Comparison of ENCODE assay signal across 18 cellular contexts in the genomic region with DNA sequence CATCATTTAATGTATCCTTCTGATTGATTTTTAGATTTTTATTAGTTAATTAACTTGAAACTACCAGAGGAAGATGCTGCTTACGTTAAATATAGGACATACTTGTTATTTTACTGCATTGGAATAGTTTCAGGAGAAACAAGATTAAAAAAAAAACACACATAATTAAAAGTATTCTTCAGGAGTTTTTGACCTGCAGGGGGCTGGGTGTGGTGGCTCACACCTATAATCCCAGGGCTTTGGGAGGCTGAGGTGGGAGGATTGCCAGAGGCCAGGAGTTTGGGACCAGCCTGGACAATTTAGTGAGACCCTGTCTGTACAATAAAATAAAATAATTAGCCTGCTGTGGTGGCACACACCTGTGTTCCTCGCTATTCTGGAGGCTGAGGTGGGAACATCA. TPM values are rescaled to one million over a fixed set of nuclear protein-coding genes. Genes with fewer than 3 reads are reported as not detected.
DNase-seq lines count a peak whose midpoint lies in the region; ATAC-seq and TF ChIP-seq lines count a peak whose summit lies in the region.
"Had no signal": no experiment of that assay in that cellular context is flagged by ENCODE, and none has a peak within 500 bp of the region (broad histone marks: within the 10 kb centered on the region; RNA-seq: fewer than 3 reads in every experiment).

No MANE protein-coding gene starts in this region.

- peak overlapping the region; percentile 50 for H3K27ac Mint-ChIP-seq in stimulated activated naive CD8-positive, alpha-beta T cell treated with anti-CD3 and anti-CD28 coated beads, Interleukin-15, Interleukin-2, amounts not matched to agents 100 ng/mL and 50 ng/mL, for 24 hours
- H3K27ac Mint-ChIP-seq in stimulated activated naive CD8-positive, alpha-beta T cell treated with anti-CD3 and anti-CD28 coated beads, Interleukin-15, amount 100 ng/mL, for 72 hours, result peak overlapping the region in 1 of 2 donors; percentile 80
- H3K27ac Mint-ChIP-seq in T-cell (peak overlapping the region; percentile 39 to 59), type B pancreatic cell (no peak overlapping the region)

- peaks cover 6% of the 10 kb centered on the region for H3K4me1 Mint-ChIP-seq in stimulated activated naive CD8-positive, alpha-beta T cell treated with anti-CD3 and anti-CD28 coated beads, Interleukin-15, Interleukin-2, amounts not matched to agents 100 ng/mL and 50 ng/mL, for 24 hours (ENCODE audit: low read depth)
- H3K4me1 Mint-ChIP-seq in stimulated activated naive CD8-positive, alpha-beta T cell treated with anti-CD3 and anti-CD28 coated beads, Interleukin-15, amount 100 ng/mL, for 72 hours, result peaks cover 21% of the 10 kb centered on the region
- H3K4me1 Mint-ChIP-seq in T-cell, result peaks cover 26 to 39% (median 27%) of the 10 kb centered on the region in 3 donors
- no peaks in the 10 kb centered on the region for H3K4me1 Mint-ChIP-seq in type B pancreatic cell (ENCODE audit: unreplicated experiment)

- DNase-seq in stimulated activated naive CD8-positive, alpha-beta T cell treated with anti-CD3 and anti-CD28 coated beads, Interleukin-15, amount 100 ng/mL, for 72 hours, result no peak
- DNase-seq in T-cell (no peak), fibroblast of pulmonary artery (ENCODE audit: low read depth) (no peak), type B pancreatic cell (ENCODE audit: extremely low spot score, unreplicated experiment) (no peak), H4 (ENCODE audit: low spot score) (no peak), lower lobe of right lung (no peak)
- DNase-seq: activated CD4-positive, alpha-beta T cell treated with anti-CD3 and anti-CD28 coated beads, Interleukin-2, amount 50 U/mL, for 48 hours; activated effector memory CD4-positive, alpha-beta T cell treated with Interleukin-2 at 50 U/mL for 16 hours; DND-41; NCI-H2081 treated with DMSO at 0.1 percent for 48 hours; NCI-H524; nucleus accumbens; stimulated activated CD4-positive, alpha-beta T cell treated with anti-CD3 and anti-CD28 coated beads, Interleukin-4, amount 100 ng/mL, for 4 hours; thyroid gland had no signal

- CTCF ChIA-PET in T-cell (lab: Charles Lee), result interaction anchor here (1.1 to 1.3 kb wide), 2 partner anchors 120 kb away, joined by 3 to 5 read pairs; no protein-coding TSS in a partner anchor

- intact Hi-C loops in lower lobe of right lung (cut with DNase I), result no loop called here

- ATAC-seq in stimulated activated naive CD8-positive, alpha-beta T cell treated with anti-CD3 and anti-CD28 coated beads, Interleukin-15, amount 100 ng/mL, for 72 hours, result no peak
- ATAC-seq in T-cell (replicated peaks in 1 of 4), result no peak
- no peak for ATAC-seq in GM21576 (IDR thresholded peaks at IDR 0.05; ENCODE audit: unreplicated experiment)
- ATAC-seq in lower lobe of right lung, result no peak

- POLR2A ChIA-PET in T-cell (lab: Charles Lee), result no interaction called here

- no peaks in the 10 kb centered on the region for H3K9me3 Mint-ChIP-seq in stimulated activated naive CD8-positive, alpha-beta T cell treated with anti-CD3 and anti-CD28 coated beads, Interleukin-15, Interleukin-2, amounts not matched to agents 100 ng/mL and 50 ng/mL, for 24 hours
- no peaks in the 10 kb centered on the region for H3K9me3 Mint-ChIP-seq in stimulated activated naive CD8-positive, alpha-beta T cell treated with anti-CD3 and anti-CD28 coated beads, Interleukin-15, amount 100 ng/mL, for 72 hours
- no peaks in the 10 kb centered on the region for H3K9me3 Mint-ChIP-seq in T-cell
- no peaks in the 10 kb centered on the region for H3K9me3 Mint-ChIP-seq in type B pancreatic cell

- H3K4me3 ChIP-seq in fibroblast of pulmonary artery (replicated peaks; ENCODE audit: low read depth, low read length) (no peak overlapping the region), lower lobe of right lung (no peak overlapping the region)
- H3K4me3 ChIP-seq: BLaER1 treated with 17β-estradiol and CSF1 and Interleukin-3, amounts not matched to agents 10 nM and 100 nM; thyroid gland had no signal

- TF ChIP-seq CTCF in fibroblast of pulmonary artery (IDR thresholded peaks at IDR 0.05; ENCODE audit: low read length, missing control alignments) (peak; percentile 3), type B pancreatic cell (conservative IDR thresholded peaks at IDR 0.05) (peak; percentile 50), lower lobe of right lung (IDR thresholded peaks at IDR 0.05) (no peak)

- peaks cover 99% of the 10 kb centered on the region for H3K36me3 ChIP-seq in lower lobe of right lung

- H3K4me3 Mint-ChIP-seq in stimulated activated naive CD8-positive, alpha-beta T cell treated with anti-CD3 and anti-CD28 coated beads, Interleukin-15, Interleukin-2, amounts not matched to agents 100 ng/mL and 50 ng/mL, for 24 hours, result no peak overlapping the region
- no peak overlapping the region for H3K4me3 Mint-ChIP-seq in stimulated activated naive CD8-positive, alpha-beta T cell treated with anti-CD3 and anti-CD28 coated beads, Interleukin-15, amount 100 ng/mL, for 72 hours
- H3K4me3 Mint-ChIP-seq in T-cell (no peak overlapping the region), type B pancreatic cell (no peak overlapping the region)

- H3K4me1 ChIP-seq in lower lobe of right lung, result no peaks in the 10 kb centered on the region
- H3K4me1 ChIP-seq: BLaER1 treated with 17β-estradiol and CSF1 and Interleukin-3, amounts not matched to agents 10 nM and 100 nM; thyroid gland had no signal

- peaks cover 76% of the 10 kb centered on the region for H3K36me3 Mint-ChIP-seq in stimulated activated naive CD8-positive, alpha-beta T cell treated with anti-CD3 and anti-CD28 coated beads, Interleukin-15, Interleukin-2, amounts not matched to agents 100 ng/mL and 50 ng/mL, for 24 hours (ENCODE audit: low read depth)
- peaks cover 61% of the 10 kb centered on the region for H3K36me3 Mint-ChIP-seq in T-cell
- peaks cover 32% of the 10 kb centered on the region for H3K36me3 Mint-ChIP-seq in type B pancreatic cell

- no peaks in the 10 kb centered on the region for H3K27me3 Mint-ChIP-seq in stimulated activated naive CD8-positive, alpha-beta T cell treated with anti-CD3 and anti-CD28 coated beads, Interleukin-15, Interleukin-2, amounts not matched to agents 100 ng/mL and 50 ng/mL, for 24 hours
- no peaks in the 10 kb centered on the region for H3K27me3 Mint-ChIP-seq in stimulated activated naive CD8-positive, alpha-beta T cell treated with anti-CD3 and anti-CD28 coated beads, Interleukin-15, amount 100 ng/mL, for 72 hours
- H3K27me3 Mint-ChIP-seq in T-cell, result no peaks in the 10 kb centered on the region
- H3K27me3 Mint-ChIP-seq in type B pancreatic cell, result no peaks in the 10 kb centered on the region

- no peaks in the 10 kb centered on the region for H3K9me3 ChIP-seq in lower lobe of right lung
- H3K9me3 ChIP-seq: BLaER1 treated with 17β-estradiol and CSF1 and Interleukin-3, amounts not matched to agents 10 nM and 100 nM; thyroid gland had no signal

- H3K27ac ChIP-seq in lower lobe of right lung, result no peak overlapping the region
- H3K27ac ChIP-seq: BLaER1 treated with 17β-estradiol and CSF1 and Interleukin-3, amounts not matched to agents 10 nM and 100 nM; thyroid gland had no signal

- H3K27me3 ChIP-seq in lower lobe of right lung (ENCODE audit: low read depth), result no peaks in the 10 kb centered on the region
- H3K27me3 ChIP-seq: BLaER1 treated with 17β-estradiol and CSF1 and Interleukin-3, amounts not matched to agents 10 nM and 100 nM; thyroid gland had no signal

RNA-seq across cellular contexts. Expression of a gene that starts 10.7 kb away (rescaled TPM):
- 10 to 100 TPM; 50.5 to 70.1 (median 61.6) TPM for total RNA-seq in T-cell
- 25.0 and 28.3 TPM in 2 replicates for total RNA-seq in type B pancreatic cell (ENCODE audit: low replicate concordance)
- total RNA-seq in H4 (2014; rRNA removed; shearing (Covaris generic)), result 38.5 and 38.9 TPM in 2 replicates
- 20.9 TPM for total RNA-seq in lower lobe of right lung

RNA-seq across cellular contexts. Expression of a gene that starts 48.4 kb away (rescaled TPM):
- total RNA-seq in T-cell, result under 1 TPM in 3 of 5 donors, not detected in 2; 0.33 to 0.93 (median 0.70) TPM
- total RNA-seq in type B pancreatic cell (ENCODE audit: low replicate concordance), result 4.7 and 14.3 TPM in 2 replicates
- total RNA-seq in H4 (2014; rRNA removed; shearing (Covaris generic)), result not detected in 2 replicates
- total RNA-seq in lower lobe of right lung, result not detected
- total RNA-seq: mononuclear cell had no signal
